In genomic region chr2:1542971-1543370, GRCh38 we compare ENCODE assay signal across 25 cellular contexts.
"Had no signal": no experiment of that assay in that cellular context is flagged by ENCODE, and none has a peak within 500 bp of the region (broad histone marks: within the 10 kb centered on the region; RNA-seq: fewer than 3 reads in every experiment).

No MANE protein-coding gene starts in this region.

- H3K27ac Mint-ChIP-seq: progenitor cell of endocrine pancreas; stimulated activated memory B cell treated with anti-CD40 and anti-IgM and Interleukin-4, amounts not matched to agents 10 μg/mL and 1 μg/mL and 100 μg/mL, for 72 hours; stimulated activated naive CD8-positive, alpha-beta T cell treated with anti-CD3 and anti-CD28 coated beads, Interleukin-15, Interleukin-2, amounts not matched to agents 100 ng/mL and 50 ng/mL, for 24 hours had no signal

- H3K9me3 ChIP-seq: heart left ventricle, left lung, ovary, right lobe of liver, thoracic aorta, tibial nerve, upper lobe of right lung, uterus had no signal

- H3K4me1 Mint-ChIP-seq: stimulated activated memory B cell treated with anti-CD40 and anti-IgM and Interleukin-4, amounts not matched to agents 10 μg/mL and 1 μg/mL and 100 μg/mL, for 72 hours had no signal

- H3K27ac ChIP-seq: hepatocyte, left lung, ovary, right lobe of liver, thoracic aorta, tibial nerve, upper lobe of right lung, uterus had no signal

- DNase-seq: caudate nucleus; cerebellar nuclear complex; cortex of kidney; effector CD4-positive, alpha-beta T cell; heart left ventricle; left cardiac atrium; left lung; mammary epithelial cell; mesendoderm; midbrain; naive thymus-derived CD4-positive, alpha-beta T cell; ovary; right lobe of liver; small intestine; stimulated activated CD4-positive, alpha-beta T cell treated with anti-CD3 and anti-CD28 coated beads, Interleukin-12 subunit alpha, Interleukin-12 subunit beta, amount 100 ng/mL, for 4 hours; stimulated activated CD4-positive, alpha-beta T cell treated with anti-CD3 and anti-CD28 coated beads, Interleukin-2, amount 100 ng/mL, for 24 hours; stimulated activated CD4-positive, alpha-beta T cell treated with anti-CD3 and anti-CD28 coated beads, Interleukin-4, amount 100 ng/mL, for 24 hours; upper lobe of right lung; uterus had no signal

- H2AFZ ChIP-seq: hepatocyte had no signal

- H3K36me3 ChIP-seq: heart left ventricle, left lung, ovary, right lobe of liver, thoracic aorta, tibial nerve, upper lobe of right lung, uterus had no signal

- H3K4me3 Mint-ChIP-seq: naive thymus-derived CD4-positive, alpha-beta T cell; stimulated activated memory B cell treated with anti-CD40 and anti-IgM and Interleukin-4, amounts not matched to agents 10 μg/mL and 1 μg/mL and 100 μg/mL, for 72 hours; stimulated activated naive CD8-positive, alpha-beta T cell treated with anti-CD3 and anti-CD28 coated beads, Interleukin-15, Interleukin-2, amounts not matched to agents 100 ng/mL and 50 ng/mL, for 24 hours had no signal

- H3K4me3 ChIP-seq: heart left ventricle, hepatocyte, left lung, ovary, right lobe of liver, thoracic aorta, tibial nerve, upper lobe of right lung, uterus had no signal

- H3K27me3 ChIP-seq: hepatocyte, left lung, ovary, right lobe of liver, tibial nerve, upper lobe of right lung, uterus had no signal

- H3K36me3 Mint-ChIP-seq: naive thymus-derived CD4-positive, alpha-beta T cell; stimulated activated memory B cell treated with anti-CD40 and anti-IgM and Interleukin-4, amounts not matched to agents 10 μg/mL and 1 μg/mL and 100 μg/mL, for 72 hours had no signal

- H3K79me2 ChIP-seq: hepatocyte had no signal

- H3K4me2 ChIP-seq: hepatocyte had no signal

- ATAC-seq: heart left ventricle; left cardiac atrium; left lung; naive thymus-derived CD4-positive, alpha-beta T cell; right lobe of liver; upper lobe of right lung had no signal

- H3K9me3 Mint-ChIP-seq: naive thymus-derived CD4-positive, alpha-beta T cell; stimulated activated memory B cell treated with anti-CD40 and anti-IgM and Interleukin-4, amounts not matched to agents 10 μg/mL and 1 μg/mL and 100 μg/mL, for 72 hours; stimulated activated naive CD8-positive, alpha-beta T cell treated with anti-CD3 and anti-CD28 coated beads, Interleukin-15, Interleukin-2, amounts not matched to agents 100 ng/mL and 50 ng/mL, for 24 hours had no signal

- H3K4me1 ChIP-seq: left lung, right lobe of liver, upper lobe of right lung, uterus had no signal
